Comparison of ENCODE assay signal across 1 cellular context in genomic region chr11:62433553-62434301, GRCh38.
TF ChIP-seq lines count a peak whose summit lies in the region.

No MANE protein-coding gene starts in this region.

TF ChIP-seq in HepG2, 621 proteins besides CTCF, POLR2A, EP300 and RAD21 (continued from another document):
- TF ChIP-seq ZNF749 (CRISPR knock-in tag; IDR thresholded peaks at IDR 0.05; ENCODE audit: borderline replicate concordance) (no peak), NFKB2 (CRISPR knock-in tag; IDR thresholded peaks at IDR 0.05; ENCODE audit: borderline replicate concordance) (no peak), DMTF1 (CRISPR knock-in tag; IDR thresholded peaks at IDR 0.05) (no peak), FOXM1 (CRISPR knock-in tag; IDR thresholded peaks at IDR 0.05) (no peak), ZNF737 (CRISPR knock-in tag; IDR thresholded peaks at IDR 0.05; ENCODE audit: borderline replicate concordance) (no peak)
TF ChIP-seq in HepG2: peak in this region for 0.
